10 cellular contexts compared by ENCODE assay signal in genomic region chr2:227853204-227853629, GRCh38. TPM values are rescaled to one million over a fixed set of nuclear protein-coding genes. Genes with fewer than 3 reads are reported as not detected.
DNase-seq lines count a peak whose midpoint lies in the region; ATAC-seq and TF ChIP-seq lines count a peak whose summit lies in the region.
"Had no signal": no experiment of that assay in that cellular context is flagged by ENCODE, and none has a peak within 500 bp of the region (broad histone marks: within the 10 kb centered on the region; RNA-seq: fewer than 3 reads in every experiment).

No MANE protein-coding gene starts in this region.

- H3K79me2 ChIP-seq in PC-3 (ENCODE audit: low read length), result no peaks in the 10 kb centered on the region
- H3K79me2 ChIP-seq in parathyroid adenoma, result no peaks in the 10 kb centered on the region

- peak; percentile 12 for DNase-seq in GM12865 (ENCODE audit: low read depth)
- peak; percentile 85 for DNase-seq in PC-3
- peak; percentile 80 for DNase-seq in epithelial cell of prostate (ENCODE audit: low read depth, low spot score)
- DNase-seq in NCI-H128 (lab: John Stamatoyannopoulos, UW; ENCODE audit: unreplicated experiment), result no peak
- DNase-seq in GM19238 (ENCODE audit: insufficient read length, low spot score), result no peak
- no peak for DNase-seq in GM13977 (ENCODE audit: low spot score)
- no peak for DNase-seq in H7
- DNase-seq: activated CD4-positive, alpha-beta T cell treated with anti-CD3 and anti-CD28 coated beads for 48 hours; occipital lobe had no signal

- H3K36me3 ChIP-seq in PC-3 (ENCODE audit: low read depth, low read length) (no peaks in the 10 kb centered on the region), parathyroid adenoma (ENCODE audit: control insufficient read depth, insufficient read depth, low read length) (no peaks in the 10 kb centered on the region), H7 (replicated peaks; ENCODE audit: control insufficient read depth, insufficient read depth, low read length) (no peaks in the 10 kb centered on the region)

- ATAC-seq in PC-3, result peak; percentile 46

- H4K20me1 ChIP-seq in PC-3 (ENCODE audit: low read length), result no peaks in the 10 kb centered on the region

- H3K9me3 ChIP-seq in PC-3 (ENCODE audit: low read length) (no peaks in the 10 kb centered on the region), parathyroid adenoma (ENCODE audit: control insufficient read depth, low read length) (peaks cover 2% of the 10 kb centered on the region)

- POLR2A ChIA-PET in PC-3 (lab: Charles Lee; ENCODE audit: unreplicated experiment), result no interaction called here

- H3K4me1 ChIP-seq in PC-3 (ENCODE audit: insufficient read depth, low read length) (peaks cover 42% of the 10 kb centered on the region), parathyroid adenoma (no peaks in the 10 kb centered on the region)

- H3F3A ChIP-seq in PC-3 (ENCODE audit: low read length, unreplicated experiment), result no peaks in the 10 kb centered on the region

- H3K9ac ChIP-seq in PC-3 (ENCODE audit: low read length), result peak overlapping the region; percentile 37; the same call in 1 of the 2 replicates
- H3K9ac ChIP-seq in parathyroid adenoma, result no peak overlapping the region

- intact Hi-C loops in PC-3 (cut with micrococcal nuclease), result no loop called here

- H3K4me3 ChIP-seq in GM12865 (ENCODE audit: low read depth, low read length) (no peak overlapping the region), PC-3 (ENCODE audit: low read length) (no peak overlapping the region), parathyroid adenoma (ENCODE audit: low read depth, low read length) (no peak overlapping the region), H7 (ENCODE audit: insufficient read depth, low read depth, low read length) (no peak overlapping the region)

- BruUV-seq in PC-3 (replicated peaks; lab: Mats Ljungman, UMichigan), result no TSS peak

- CTCF ChIA-PET in PC-3 (lab: Charles Lee), result interaction anchor here (1.0 kb wide), 1 partner anchor 9 kb away, joined by 5 read pairs; no protein-coding TSS in a partner anchor

- H3K4me2 ChIP-seq in PC-3 (ENCODE audit: low read length) (peak overlapping the region; percentile 19; the same call in 1 of the 2 replicates), parathyroid adenoma (ENCODE audit: low read length) (peak overlapping the region; percentile 35)

- no peaks in the 10 kb centered on the region for H3K27me3 ChIP-seq in PC-3 (ENCODE audit: low read length)
- no peaks in the 10 kb centered on the region for H3K27me3 ChIP-seq in parathyroid adenoma (ENCODE audit: control insufficient read depth, insufficient read depth, low read length)
- H3K27me3 ChIP-seq in H7 (ENCODE audit: control insufficient read depth, insufficient read depth, low read length), result no peaks in the 10 kb centered on the region

- H3K27ac ChIP-seq in PC-3 (ENCODE audit: low read length) (peak overlapping the region; percentile 78), epithelial cell of prostate (peak overlapping the region; percentile 54), parathyroid adenoma (no peak overlapping the region)

- H2AFZ ChIP-seq in PC-3 (ENCODE audit: low read length) (no peak overlapping the region), parathyroid adenoma (no peak overlapping the region)

- no peaks in the 10 kb centered on the region for H3K9me2 ChIP-seq in PC-3 (replicated peaks; ENCODE audit: low read length)

- no peak for TF ChIP-seq CTCF in GM12865 (IDR thresholded peaks at IDR 0.05; ENCODE audit: insufficient read depth, low read depth, low read length, missing control alignments)
- TF ChIP-seq CTCF in PC-3 (conservative IDR thresholded peaks at IDR 0.05; ENCODE audit: low read depth, low read length), result no peak
- TF ChIP-seq CTCF in parathyroid adenoma (IDR thresholded peaks at IDR 0.05), result no peak
- no peak for TF ChIP-seq CTCF in GM13977 (IDR thresholded peaks at IDR 0.05; ENCODE audit: extremely low read depth, insufficient read depth, missing control alignments)

- in situ Hi-C loops in GM13977 (cut with MboI; ENCODE audit: low pct_unique_long_range_greater_than_20kb, low sequenced_read_pairs, unreplicated experiment), result loop anchor here (25.0 kb wide), 1 partner anchor 191 kb away; the partner anchor contains the start of gene SCYGR5

RNA-seq across cellular contexts. Expression of gene DAW1, which starts 18.2 kb away (rescaled TPM):
- total RNA-seq in PC-3 (2014; rRNA removed), result 1.0 and 1.5 TPM in 2 replicates
- total RNA-seq in H7 (2014; rRNA removed; shearing (Covaris generic)), result 0.10 TPM in 1 of 2 replicates, not detected in the other

RNA-seq across cellular contexts. Expression of gene CCL20, which starts 39.6 kb away (rescaled TPM):
- 1.7 and 1.8 TPM in 2 replicates for total RNA-seq in PC-3 (2014; rRNA removed)
- total RNA-seq in H7 (2014; rRNA removed; shearing (Covaris generic)), result not detected in 2 replicates
- total RNA-seq: occipital lobe had no signal

Comparison
In these comparisons a context has a peak if more than half of its experiments do, and no peak if none do; other contexts are left out.
1. DNase-seq: peak in GM12865 (single experiment), PC-3 (single experiment) and epithelial cell of prostate (single experiment); none in NCI-H128 (single experiment), GM19238 (single experiment), GM13977 (single experiment) and H7 (single experiment).